Comparison of ENCODE assay signal across 1 cellular context in genomic region chr9:121700831-121701419, GRCh38.
TF ChIP-seq lines count a peak whose summit lies in the region.

No MANE protein-coding gene starts in this region.

TF ChIP-seq in IMR-90, 13 proteins besides CTCF, POLR2A, EP300 and RAD21 (continued from another document):
- TF ChIP-seq USF2 (IDR thresholded peaks at IDR 0.05; ENCODE audit: low read depth, low read length) = no peak
- no peak for TF ChIP-seq ELK1 (IDR thresholded peaks at IDR 0.05; ENCODE audit: borderline replicate concordance, low read depth, low read length)
